12 cellular contexts compared by ENCODE assay signal in the genomic region with DNA sequence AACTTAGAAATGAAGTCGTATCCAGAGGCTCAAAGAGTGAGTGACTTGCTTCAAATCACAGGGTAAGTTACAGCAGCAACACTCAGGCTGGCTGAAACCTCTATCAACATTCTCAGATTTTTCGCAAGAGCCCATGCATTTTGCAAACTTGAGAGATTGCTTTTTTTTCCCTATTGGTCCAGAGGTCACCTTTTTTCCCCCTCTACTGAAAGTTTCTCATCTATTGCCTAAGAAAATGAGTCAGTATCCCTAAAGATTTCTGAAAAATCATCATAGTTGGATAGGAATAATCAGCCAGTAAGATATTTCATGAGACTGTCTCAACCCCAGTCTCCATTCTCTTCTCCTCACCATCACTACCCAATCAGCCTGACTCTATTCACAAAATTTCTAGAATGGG.
DNase-seq lines count a peak whose midpoint lies in the region; ATAC-seq and TF ChIP-seq lines count a peak whose summit lies in the region.
"Had no signal": no experiment of that assay in that cellular context is flagged by ENCODE, and none has a peak within 500 bp of the region (broad histone marks: within the 10 kb centered on the region; RNA-seq: fewer than 3 reads in every experiment).

No MANE protein-coding gene starts in this region.

- no peaks in the 10 kb centered on the region for H3K36me3 ChIP-seq in adipocyte (ENCODE audit: control insufficient read depth, insufficient read depth, low read length, severe bottlenecking)

- H3K9me3 ChIP-seq in adipocyte (ENCODE audit: control insufficient read depth, low read length), result no peaks in the 10 kb centered on the region

- peaks cover 32% of the 10 kb centered on the region for H3K4me1 ChIP-seq in adipocyte (ENCODE audit: control insufficient read depth, insufficient read depth, low read length)

- DNase-seq in GM04503 (ENCODE audit: low read depth) (peak; percentile 57), adipocyte (ENCODE audit: low read depth) (peak; percentile 83), iris pigment epithelial cell (ENCODE audit: low read depth) (peak; percentile 83), CD1c-positive myeloid dendritic cell (ENCODE audit: extremely low spot score) (no peak), lower leg skin (ENCODE audit: low spot score in 2 of 2) (no peak), Kasumi-1 (lab: John Stamatoyannopoulos, UW) (no peak)
- no peak for DNase-seq in stimulated activated naive B cell treated with anti-CD40 and anti-IgM and Interleukin-4, amounts not matched to agents 10 μg/mL and 1 μg/mL and 100 μg/mL, for 72 hours
- DNase-seq: dermis blood vessel endothelial cell, head of caudate nucleus, NCI-H2107, RPMI8226 had no signal

- H3K27ac Mint-ChIP-seq in stimulated activated naive B cell treated with anti-CD40 and anti-IgM and Interleukin-4, amounts not matched to agents 10 μg/mL and 1 μg/mL and 100 μg/mL, for 72 hours, result peak overlapping the region; percentile 76
- H3K27ac Mint-ChIP-seq: activated T-helper 1 cell treated with anti-CD3 and anti-CD28 coated beads, Interleukin-12 subunit alpha, Interleukin-12 subunit beta, Interleukin-2, Interleukin-4 antibody, amounts not matched to agents 30 ng/mL and 10 ng/mL and 1 ng/mL, durations not matched to agents 14 hours and 24 hours and 36 hours had no signal

- ATAC-seq in stimulated activated naive B cell treated with anti-CD40 and anti-IgM and Interleukin-4, amounts not matched to agents 10 μg/mL and 1 μg/mL and 100 μg/mL, for 72 hours (replicated peaks), result no peak

- H3K4me3 ChIP-seq in adipocyte (ENCODE audit: low read length) (peak overlapping the region; percentile 48), lower leg skin (ENCODE audit: low read depth, poor library complexity, severe bottlenecking) (no peak overlapping the region)

- intact Hi-C loops in lower leg skin (cut with DNase I; ENCODE audit: low total_unique reads), result no loop called here

- no peaks in the 10 kb centered on the region for H3K9me3 Mint-ChIP-seq in stimulated activated naive B cell treated with anti-CD40 and anti-IgM and Interleukin-4, amounts not matched to agents 10 μg/mL and 1 μg/mL and 100 μg/mL, for 72 hours
- H3K9me3 Mint-ChIP-seq: activated T-helper 1 cell treated with anti-CD3 and anti-CD28 coated beads, Interleukin-12 subunit alpha, Interleukin-12 subunit beta, Interleukin-2, Interleukin-4 antibody, amounts not matched to agents 30 ng/mL and 10 ng/mL and 1 ng/mL, durations not matched to agents 14 hours and 24 hours and 36 hours had no signal

- WGBS in lower leg skin, 2 donors, result 86 to 94% methylated on average over 2 of the region's 2 CpGs

- H3K27me3 Mint-ChIP-seq in stimulated activated naive B cell treated with anti-CD40 and anti-IgM and Interleukin-4, amounts not matched to agents 10 μg/mL and 1 μg/mL and 100 μg/mL, for 72 hours, result no peaks in the 10 kb centered on the region

- H3K9ac ChIP-seq in adipocyte (ENCODE audit: low read length), result peak overlapping the region; percentile 82

- no peaks in the 10 kb centered on the region for H3K27me3 ChIP-seq in adipocyte (replicated peaks; ENCODE audit: control insufficient read depth, insufficient read depth, low read length)

- no peak for TF ChIP-seq CTCF in lower leg skin (IDR thresholded peaks at IDR 0.05)

- peaks cover 11 to 52% of the 10 kb centered on the region in 2 donors for H3K36me3 Mint-ChIP-seq in stimulated activated naive B cell treated with anti-CD40 and anti-IgM and Interleukin-4, amounts not matched to agents 10 μg/mL and 1 μg/mL and 100 μg/mL, for 72 hours

- peaks cover 32 to 56% of the 10 kb centered on the region in 2 donors for H3K4me1 Mint-ChIP-seq in stimulated activated naive B cell treated with anti-CD40 and anti-IgM and Interleukin-4, amounts not matched to agents 10 μg/mL and 1 μg/mL and 100 μg/mL, for 72 hours

- H3K4me3 Mint-ChIP-seq in stimulated activated naive B cell treated with anti-CD40 and anti-IgM and Interleukin-4, amounts not matched to agents 10 μg/mL and 1 μg/mL and 100 μg/mL, for 72 hours, result no peak overlapping the region
- H3K4me3 Mint-ChIP-seq: activated T-helper 1 cell treated with anti-CD3 and anti-CD28 coated beads, Interleukin-12 subunit alpha, Interleukin-12 subunit beta, Interleukin-2, Interleukin-4 antibody, amounts not matched to agents 30 ng/mL and 10 ng/mL and 1 ng/mL, durations not matched to agents 14 hours and 24 hours and 36 hours had no signal

- no peak for TF ChIP-seq POLR2A in lower leg skin (IDR thresholded peaks at IDR 0.05)

Comparison
In these comparisons a context has a peak if more than half of its experiments do, and no peak if none do; other contexts are left out.
1. DNase-seq: peak in GM04503 (single experiment), adipocyte (single experiment) and iris pigment epithelial cell (single experiment); none in stimulated activated naive B cell treated with anti-CD40 and anti-IgM and Interleukin-4, amounts not matched to agents 10 μg/mL and 1 μg/mL and 100 μg/mL, for 72 hours (single experiment), CD1c-positive myeloid dendritic cell (single experiment), lower leg skin (0 of 2) and Kasumi-1 (0 of 2).